Comparison of ENCODE assay signal across 17 cellular contexts in genomic region chrX:31353095-31353494, GRCh38.
A peak's percentile ranks its signal among the peaks of the same experiment; 100 is the strongest.
DNase-seq lines count a peak whose midpoint lies in the region; ATAC-seq and TF ChIP-seq lines count a peak whose summit lies in the region.
"Had no signal": no experiment of that assay in that cellular context is flagged by ENCODE, and none has a peak within 500 bp of the region (broad histone marks: within the 10 kb centered on the region; RNA-seq: fewer than 3 reads in every experiment).

No MANE protein-coding gene starts in this region.

- peak overlapping the region; percentile 36 for H3K27ac ChIP-seq in mesodermal cell (ENCODE audit: low read depth, low read length, severe bottlenecking)
- no peak overlapping the region for H3K27ac ChIP-seq in gastroesophageal sphincter
- H3K27ac ChIP-seq: WERI-Rb-1 had no signal

- no peaks in the 10 kb centered on the region for H3K27me3 Mint-ChIP-seq in chondrocyte (ENCODE audit: low read depth)

- DNase-seq in GM03348 (ENCODE audit: low spot score) (peak; percentile 46), NCI-H460 (ENCODE audit: extremely low read depth, low read depth) (peak; percentile 8), chondrocyte (ENCODE audit: low spot score) (no peak)
- DNase-seq: anterior cingulate cortex; MM.1S; mucosa of descending colon; NCI-H446; SHP77; stimulated activated CD4-positive, alpha-beta T cell treated with anti-CD3 and anti-CD28 coated beads, Interleukin-2, amount 100 ng/mL, for 24 hours; WERI-Rb-1 had no signal

- H3K27ac Mint-ChIP-seq in chondrocyte (ENCODE audit: unreplicated experiment) = peak overlapping the region; percentile 66
- H3K27ac Mint-ChIP-seq: progenitor cell of endocrine pancreas had no signal

- ATAC-seq in HG03342 (IDR thresholded peaks at IDR 0.05; ENCODE audit: unreplicated experiment) (no peak), HG03520 (IDR thresholded peaks at IDR 0.05; ENCODE audit: unreplicated experiment) (no peak), HG02840 (IDR thresholded peaks at IDR 0.05; ENCODE audit: low FRiP score, unreplicated experiment) (no peak), gastroesophageal sphincter (no peak)
- ATAC-seq: GM12878, mucosa of descending colon had no signal

- H3K36me3 ChIP-seq in mesodermal cell (ENCODE audit: control insufficient read depth, insufficient read depth, low read length) (no peaks in the 10 kb centered on the region), gastroesophageal sphincter (no peaks in the 10 kb centered on the region)
- H3K36me3 ChIP-seq: WERI-Rb-1 had no signal

- peaks cover 3% of the 10 kb centered on the region for H3K4me1 ChIP-seq in mesodermal cell (ENCODE audit: control insufficient read depth, insufficient read depth, low read length, poor library complexity, severe bottlenecking)
- H3K4me1 ChIP-seq in gastroesophageal sphincter = no peaks in the 10 kb centered on the region

- no peak overlapping the region for H3K4me3 Mint-ChIP-seq in chondrocyte (ENCODE audit: unreplicated experiment)

- H3K27me3 ChIP-seq in gastroesophageal sphincter = no peaks in the 10 kb centered on the region

- TF ChIP-seq EP300 in gastroesophageal sphincter (IDR thresholded peaks at IDR 0.05) = no peak

- no peak for TF ChIP-seq CTCF in chondrocyte (IDR thresholded peaks at IDR 0.05)
- no peak for TF ChIP-seq CTCF in gastroesophageal sphincter (IDR thresholded peaks at IDR 0.05)

- H3K9me3 ChIP-seq in mesodermal cell (ENCODE audit: control insufficient read depth, low read length) = no peaks in the 10 kb centered on the region
- H3K9me3 ChIP-seq in gastroesophageal sphincter = no peaks in the 10 kb centered on the region
- H3K9me3 ChIP-seq: mucosa of descending colon had no signal

- peaks cover 39% of the 10 kb centered on the region for H3K4me1 Mint-ChIP-seq in chondrocyte (ENCODE audit: low read depth)

- 60 to 70% methylated on average over 1 to 3 of the region's 4 CpGs for WGBS in mesodermal cell (ENCODE audit: insufficient coverage in 2 of 2), 2 experiments
- 42 to 76% methylated on average over 4 of the region's 4 CpGs for WGBS in gastroesophageal sphincter (ENCODE audit: low coverage in 1 of 2), 2 donors

- H3K4me3 ChIP-seq in mesodermal cell (ENCODE audit: extremely low read depth, insufficient read depth, low read length, poor library complexity, severe bottlenecking) (no peak overlapping the region), gastroesophageal sphincter (no peak overlapping the region)
- H3K4me3 ChIP-seq: GM12878, mucosa of descending colon had no signal

- TF ChIP-seq POLR2A in gastroesophageal sphincter (IDR thresholded peaks at IDR 0.05) = no peak

- peaks cover 13% of the 10 kb centered on the region for H3K9me3 Mint-ChIP-seq in chondrocyte (ENCODE audit: low read depth)

- H3K36me3 Mint-ChIP-seq in chondrocyte (ENCODE audit: low read depth) = no peaks in the 10 kb centered on the region
